8 cellular contexts compared by ENCODE assay signal in genomic region chr17:4230142-4230541, GRCh38. TPM values are rescaled to one million over a fixed set of nuclear protein-coding genes. Genes with fewer than 3 reads are reported as not detected.
DNase-seq lines count a peak whose midpoint lies in the region; ATAC-seq and TF ChIP-seq lines count a peak whose summit lies in the region.

No MANE protein-coding gene starts in this region.

- H3K27ac Mint-ChIP-seq in activated T-helper 17 cell treated with anti-CD3 and anti-CD28 coated beads, Interleukin-2, amount 50 U/mL, for 72 hours = no peak overlapping the region

- peaks cover 76% of the 10 kb centered on the region for H3K36me3 Mint-ChIP-seq in activated T-helper 17 cell treated with anti-CD3 and anti-CD28 coated beads, Interleukin-2, amount 50 U/mL, for 72 hours (ENCODE audit: low read depth)

- H3K27me3 ChIP-seq in kidney epithelial cell (ENCODE audit: control insufficient read depth, insufficient read depth, low read length) (no peaks in the 10 kb centered on the region), suprapubic skin (no peaks in the 10 kb centered on the region)

- TF ChIP-seq EP300 in suprapubic skin (IDR thresholded peaks at IDR 0.05) = peak; percentile 60

- no peak overlapping the region for H3K4me3 ChIP-seq in kidney epithelial cell (ENCODE audit: low read depth, low read length)
- H3K4me3 ChIP-seq in suprapubic skin = no peak overlapping the region

- no peaks in the 10 kb centered on the region for H3K9me3 ChIP-seq in suprapubic skin

- H3K4me1 ChIP-seq in suprapubic skin = peaks cover 31% of the 10 kb centered on the region

- no peak for TF ChIP-seq CTCF in kidney epithelial cell (IDR thresholded peaks at IDR 0.05; ENCODE audit: insufficient read depth, low read length, poor library complexity, severe bottlenecking)
- TF ChIP-seq CTCF in suprapubic skin (IDR thresholded peaks at IDR 0.05) = no peak

- TF ChIP-seq POLR2A in suprapubic skin (IDR thresholded peaks at IDR 0.05) = no peak

- no peak overlapping the region for H3K4me3 Mint-ChIP-seq in activated T-helper 17 cell treated with anti-CD3 and anti-CD28 coated beads, Interleukin-2, amount 50 U/mL, for 72 hours

- H3K27me3 Mint-ChIP-seq in activated T-helper 17 cell treated with anti-CD3 and anti-CD28 coated beads, Interleukin-2, amount 50 U/mL, for 72 hours = no peaks in the 10 kb centered on the region

- H3K9me3 Mint-ChIP-seq in activated T-helper 17 cell treated with anti-CD3 and anti-CD28 coated beads, Interleukin-2, amount 50 U/mL, for 72 hours = no peaks in the 10 kb centered on the region

- no peak for ATAC-seq in GM18511 (IDR thresholded peaks at IDR 0.05; ENCODE audit: unreplicated experiment)
- no peak for ATAC-seq in activated T-helper 17 cell treated with anti-CD3 and anti-CD28 coated beads, Interleukin-2, amount 50 U/mL, for 72 hours (replicated peaks)
- ATAC-seq in HG03175 (IDR thresholded peaks at IDR 0.05; ENCODE audit: unreplicated experiment) = no peak

- in situ Hi-C loops in T47D (cut with HindIII; ENCODE audit: low pct_unique_long_range_greater_than_20kb, low sequenced_read_pairs) = no loop called here

- 9% methylated on average over 2 of the region's 2 CpGs for WGBS in suprapubic skin

- no peaks in the 10 kb centered on the region for H3K4me1 Mint-ChIP-seq in activated T-helper 17 cell treated with anti-CD3 and anti-CD28 coated beads, Interleukin-2, amount 50 U/mL, for 72 hours

- H3K36me3 ChIP-seq in kidney epithelial cell (ENCODE audit: control insufficient read depth, insufficient read depth, low read length) (no peaks in the 10 kb centered on the region), suprapubic skin (peaks cover 15% of the 10 kb centered on the region)

- H3K27ac ChIP-seq in suprapubic skin = peak overlapping the region; percentile 80

- peak; percentile 32 for DNase-seq in HPDE6-E6E7 (ENCODE audit: extremely low spot score)
- DNase-seq in T47D (ENCODE audit: low read depth in 1 of 2, low spot score in 1 of 2) = peak; percentile 45 to 63
- DNase-seq in kidney epithelial cell (ENCODE audit: low read depth) = peak; percentile 82
- no peak for DNase-seq in suprapubic skin (ENCODE audit: low spot score in 2 of 2)
- no peak for DNase-seq in NCI-H2196 (lab: John Stamatoyannopoulos, UW; ENCODE audit: unreplicated experiment)

RNA-seq across cellular contexts. Expression of gene ANKFY1, which starts 33.6 kb away (rescaled TPM):
- total RNA-seq in kidney epithelial cell (31.5 and 39.4 TPM in 2 replicates), suprapubic skin (10 to 100 TPM; 25.6 to 70.6 (median 44.9) TPM)
- 10 to 100 TPM; 31.7 to 48.3 TPM for total RNA-seq in activated T-helper 17 cell treated with anti-CD3 and anti-CD28 coated beads, Interleukin-2, amount 50 U/mL, for 72 hours

Comparison
In these comparisons a context has a peak if more than half of its experiments do, and no peak if none do; other contexts are left out.
1. DNase-seq: peak in HPDE6-E6E7 (single experiment), T47D (2 of 2) and kidney epithelial cell (single experiment); none in suprapubic skin (0 of 2) and NCI-H2196 (single experiment).